21 cellular contexts compared by ENCODE assay signal in genomic region chr16:55082594-55082982, GRCh38.
"Had no signal": no experiment of that assay in that cellular context is flagged by ENCODE, and none has a peak within 500 bp of the region (broad histone marks: within the 10 kb centered on the region; RNA-seq: fewer than 3 reads in every experiment).

No MANE protein-coding gene starts in this region.

- DNase-seq: colonic mucosa; effector CD4-positive, alpha-beta T cell; heart left ventricle; hippocampal formation; lower lobe of right lung; natural killer cell; nucleus accumbens; sigmoid colon; stimulated activated CD4-positive, alpha-beta T cell treated with anti-CD3 and anti-CD28 coated beads, Interleukin-2, amount 100 ng/mL, for 24 hours; stimulated activated naive CD4-positive, alpha-beta T cell; stomach; substantia nigra had no signal

- H3K27me3 ChIP-seq: colonic mucosa, heart left ventricle, sigmoid colon, stomach had no signal

- H3K27ac Mint-ChIP-seq: memory B cell, mesothelial cell of epicardium, natural killer cell, type B pancreatic cell had no signal

- H3K9ac ChIP-seq: parathyroid adenoma had no signal

- ATAC-seq: lower lobe of right lung, natural killer cell had no signal

- H3K9me3 ChIP-seq: colonic mucosa, heart left ventricle, lower lobe of right lung, prostate gland, sigmoid colon, stomach had no signal

- H3K4me3 Mint-ChIP-seq: memory B cell, mesothelial cell of epicardium, natural killer cell, neural crest cell, type B pancreatic cell had no signal

- H3K9me3 Mint-ChIP-seq: mesothelial cell of epicardium, natural killer cell, type B pancreatic cell had no signal

- H3K36me3 Mint-ChIP-seq: memory B cell, mesothelial cell of epicardium, natural killer cell, type B pancreatic cell had no signal

- H3K4me1 ChIP-seq: colonic mucosa, lower lobe of right lung, parathyroid adenoma, prostate gland, sigmoid colon had no signal

- H3K36me3 ChIP-seq: colonic mucosa, heart left ventricle, lower lobe of right lung, prostate gland, sigmoid colon, stomach had no signal

- FAIRE-seq: frontal cortex, urothelium cell line had no signal

- H3K4me1 Mint-ChIP-seq: memory B cell, natural killer cell had no signal

- H3K27ac ChIP-seq: colonic mucosa, heart left ventricle, lower lobe of right lung, parathyroid adenoma, prostate gland, sigmoid colon, skin epidermis, stomach had no signal

- H3K4me3 ChIP-seq: colonic mucosa, lower lobe of right lung, prostate gland, sigmoid colon, skin epidermis, stomach had no signal

- H3K27me3 Mint-ChIP-seq: memory B cell had no signal
